In the genomic region with DNA sequence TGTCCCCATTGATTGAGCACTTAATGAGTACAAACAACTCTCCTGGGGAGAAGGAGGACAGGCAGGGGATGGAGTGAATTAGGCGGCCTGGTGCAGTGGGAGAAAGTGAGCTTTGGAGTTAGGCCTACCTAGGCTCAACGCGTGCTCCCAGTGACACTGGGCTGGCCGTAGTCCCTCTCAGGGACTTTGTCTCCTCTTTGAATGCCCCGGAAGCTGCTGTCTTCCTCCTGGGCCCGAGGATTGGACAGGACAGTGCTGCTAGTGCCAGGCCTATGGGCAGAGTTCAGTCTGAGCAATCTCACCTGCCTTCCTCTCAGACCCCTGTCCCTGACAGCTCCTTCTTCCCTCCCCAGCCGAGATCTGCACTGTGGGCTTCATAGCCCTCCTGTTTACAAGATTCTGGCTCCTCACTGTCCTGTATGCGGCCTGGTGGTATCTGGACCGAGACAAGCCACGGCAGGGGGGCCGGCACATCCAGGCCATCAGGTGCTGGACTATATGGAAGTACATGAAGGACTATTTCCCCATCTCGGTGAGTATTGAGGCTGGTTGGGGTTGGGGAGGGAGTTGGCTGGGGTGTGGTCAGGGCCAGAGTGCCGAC, we compare ENCODE assay signal across 18 cellular contexts. TPM values are rescaled to one million over a fixed set of nuclear protein-coding genes. Genes with fewer than 3 reads are reported as not detected.
"Had no signal": no experiment of that assay in that cellular context is flagged by ENCODE, and none has a peak within 500 bp of the region (broad histone marks: within the 10 kb centered on the region; RNA-seq: fewer than 3 reads in every experiment).

No MANE protein-coding gene starts in this region.

- H2AFZ ChIP-seq: parathyroid adenoma had no signal

- H3K4me1 ChIP-seq: body of pancreas, parathyroid adenoma, right atrium auricular region, upper lobe of left lung had no signal

- H3K27me3 ChIP-seq: body of pancreas, right atrium auricular region, upper lobe of left lung had no signal

- H3K27ac Mint-ChIP-seq: activated naive CD4-positive, alpha-beta T cell treated with anti-CD3 and anti-CD28 coated beads, Interleukin-2, amount 50 U/mL, for 24 hours; activated T-helper 2 cell treated with anti-CD3 and anti-CD28 coated beads, Interferon-gamma antibody, Interleukin-2, Interleukin-4, amounts not matched to agents 10 μg/mL and 5 μg/mL and 100 μg/mL, durations not matched to agents 14 hours and 24 hours and 36 hours; dendritic cell treated with granulocyte-macrophage colony-stimulating factor and Interleukin-4, amounts not matched to agents 40 ng/mL and 50 ng/mL, for 4 days; endodermal cell had no signal

- H3K4me3 Mint-ChIP-seq: activated naive CD4-positive, alpha-beta T cell treated with anti-CD3 and anti-CD28 coated beads, Interleukin-2, amount 50 U/mL, for 24 hours; central memory CD8-positive, alpha-beta T cell; dendritic cell treated with granulocyte-macrophage colony-stimulating factor and Interleukin-4, amounts not matched to agents 40 ng/mL and 50 ng/mL, for 4 days; endodermal cell; memory B cell; neural crest cell had no signal

- DNase-seq: activated CD4-positive, alpha-beta T cell treated with anti-CD3 and anti-CD28 coated beads for 48 hours; activated CD8-positive, alpha-beta memory T cell treated with anti-CD3 and anti-CD28 coated beads for 24 hours; body of pancreas; endodermal cell; erythroblast; stimulated activated naive CD4-positive, alpha-beta T cell had no signal

- H3K9me3 ChIP-seq: body of pancreas, right atrium auricular region, upper lobe of left lung had no signal

- ATAC-seq: body of pancreas had no signal

- H3K9me3 Mint-ChIP-seq: activated naive CD4-positive, alpha-beta T cell treated with anti-CD3 and anti-CD28 coated beads, Interleukin-2, amount 50 U/mL, for 24 hours; activated T-helper 2 cell treated with anti-CD3 and anti-CD28 coated beads, Interferon-gamma antibody, Interleukin-2, Interleukin-4, amounts not matched to agents 10 μg/mL and 5 μg/mL and 100 μg/mL, durations not matched to agents 14 hours and 24 hours and 36 hours; central memory CD8-positive, alpha-beta T cell; dendritic cell treated with granulocyte-macrophage colony-stimulating factor and Interleukin-4, amounts not matched to agents 40 ng/mL and 50 ng/mL, for 4 days; endodermal cell; memory B cell; neural crest cell had no signal

- H3K4me2 ChIP-seq: smooth muscle cell had no signal

- H3K4me3 ChIP-seq: body of pancreas, right atrium auricular region, smooth muscle cell, upper lobe of left lung had no signal

- H3K4me1 Mint-ChIP-seq: activated naive CD4-positive, alpha-beta T cell treated with anti-CD3 and anti-CD28 coated beads, Interleukin-2, amount 50 U/mL, for 24 hours; central memory CD8-positive, alpha-beta T cell; neural crest cell had no signal

- H3K79me2 ChIP-seq: parathyroid adenoma had no signal

- H3K36me3 ChIP-seq: right atrium auricular region, upper lobe of left lung had no signal

- H3K9ac ChIP-seq: parathyroid adenoma had no signal

- H3K27me3 Mint-ChIP-seq: activated naive CD4-positive, alpha-beta T cell treated with anti-CD3 and anti-CD28 coated beads, Interleukin-2, amount 50 U/mL, for 24 hours; central memory CD8-positive, alpha-beta T cell had no signal

- H3K27ac ChIP-seq: body of pancreas, parathyroid adenoma, right atrium auricular region, upper lobe of left lung had no signal

- H3K36me3 Mint-ChIP-seq: activated naive CD4-positive, alpha-beta T cell treated with anti-CD3 and anti-CD28 coated beads, Interleukin-2, amount 50 U/mL, for 24 hours; memory B cell had no signal

RNA-seq across cellular contexts. Expression of a gene that starts 2.1 kb away (rescaled TPM):
- total RNA-seq: activated T-helper 2 cell treated with anti-CD3 and anti-CD28 coated beads, Interferon-gamma antibody, Interleukin-2, Interleukin-4, amounts not matched to agents 10 μg/mL and 5 μg/mL and 100 μg/mL, durations not matched to agents 14 hours and 24 hours and 36 hours; body of pancreas; endodermal cell; kidney epithelial cell; neural crest cell; right atrium auricular region; SK-MEL-5; smooth muscle cell had no signal
